17 cellular contexts compared by ENCODE assay signal in the genomic region with DNA sequence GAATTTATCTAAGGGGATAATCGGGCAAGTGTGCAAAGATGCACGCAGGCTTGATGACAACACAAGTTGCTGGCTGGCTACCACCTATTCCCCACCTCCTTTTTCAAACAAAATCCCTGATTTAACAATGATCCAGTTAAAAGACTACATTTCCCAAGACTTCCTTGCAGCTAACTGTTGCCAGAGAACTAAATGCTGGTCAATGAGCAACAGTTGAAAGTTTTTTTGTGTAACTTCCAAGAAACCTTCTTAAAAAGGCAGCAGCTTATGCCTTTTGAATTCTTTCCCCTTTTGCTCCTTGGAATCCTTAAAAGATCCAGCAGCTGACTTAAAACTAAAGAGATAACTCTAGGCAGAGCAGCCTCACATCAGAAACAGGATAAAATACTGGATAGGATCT. TPM values are rescaled to one million over a fixed set of nuclear protein-coding genes. Genes with fewer than 3 reads are reported as not detected.
DNase-seq lines count a peak whose midpoint lies in the region; ATAC-seq, FAIRE-seq and TF ChIP-seq lines count a peak whose summit lies in the region.
"Had no signal": no experiment of that assay in that cellular context is flagged by ENCODE, and none has a peak within 500 bp of the region (broad histone marks: within the 10 kb centered on the region; RNA-seq: fewer than 3 reads in every experiment).

No MANE protein-coding gene starts in this region.

- FAIRE-seq in urothelium cell line (lab: Jason Lieb, UNC), result peak; percentile 50

- no peak for ATAC-seq in GM19467 (IDR thresholded peaks at IDR 0.05; ENCODE audit: unreplicated experiment)
- ATAC-seq: CD8-positive, alpha-beta T cell had no signal

- no peaks in the 10 kb centered on the region for H3K27me3 ChIP-seq in GM23248 (replicated peaks; ENCODE audit: insufficient read depth)

- H3K4me2 ChIP-seq in GM23248 (ENCODE audit: unreplicated experiment), result no peak overlapping the region

- H2AFZ ChIP-seq in GM23248, result no peak overlapping the region

- no peaks in the 10 kb centered on the region for H3K9me3 ChIP-seq in GM23248 (ENCODE audit: low read depth)

- 91 to 98% methylated on average over 2 of the region's 2 CpGs for WGBS in GM23248 (ENCODE audit: low coverage in 1 of 2, low lambda C conversion rate in 2 of 2, missing lambda C conversion rate in 2 of 2), 2 experiments

- no peaks in the 10 kb centered on the region for H3K36me3 ChIP-seq in GM23248 (ENCODE audit: low read depth)

- no peaks in the 10 kb centered on the region for H3K79me2 ChIP-seq in GM23248 (ENCODE audit: insufficient read depth)

- DNase-seq in GM23248, result peak; percentile 57
- DNase-seq in astrocyte of the spinal cord (ENCODE audit: low read depth, low spot score), result peak; percentile 24
- peak; percentile 69 for DNase-seq in fibroblast of the aortic adventitia (ENCODE audit: low read depth)
- no peak for DNase-seq in urothelium cell line (ENCODE audit: low spot score)
- no peak for DNase-seq in AG08395 (ENCODE audit: low spot score)
- DNase-seq in AML-193 (lab: John Stamatoyannopoulos, UW), result no peak
- DNase-seq: CD8-positive, alpha-beta T cell; KBM-7; MV-4-11; NCI-H1417; NCI-H1930; NCI-H2171; NCI-H446; NK-92 treated with Interleukin-12 subunit alpha and Interleukin-12 subunit beta, amount 100 ng/mL, for 24 hours; RPMI8226; SIG-M5 had no signal

- no peaks in the 10 kb centered on the region for H3K9me2 ChIP-seq in GM23248 (ENCODE audit: insufficient read depth)

- in situ Hi-C loops in GM23248 (cut with MboI), result no loop called here
- in situ Hi-C loops in astrocyte of the spinal cord (cut with HindIII; ENCODE audit: low sequenced_read_pairs), result no loop called here

- no peaks in the 10 kb centered on the region for H3F3A ChIP-seq in GM23248 (ENCODE audit: insufficient read depth)

- no peak overlapping the region for H3K4me3 ChIP-seq in GM23248
- no peak overlapping the region for H3K4me3 ChIP-seq in astrocyte of the spinal cord (ENCODE audit: low read depth, low read length)
- no peak overlapping the region for H3K4me3 ChIP-seq in fibroblast of the aortic adventitia (ENCODE audit: low read depth, low read length)

- H3K4me1 ChIP-seq in GM23248 (ENCODE audit: insufficient read depth), result peaks cover 18% of the 10 kb centered on the region

- H3K9ac ChIP-seq in GM23248, result no peak overlapping the region

- H3K27ac ChIP-seq in GM23248, result no peak overlapping the region

- no peak for TF ChIP-seq CTCF in astrocyte of the spinal cord (IDR thresholded peaks at IDR 0.05; ENCODE audit: low read depth, low read length)
- no peak for TF ChIP-seq CTCF in fibroblast of the aortic adventitia (IDR thresholded peaks at IDR 0.05; ENCODE audit: insufficient read depth, low read length)

- no peaks in the 10 kb centered on the region for H4K20me1 ChIP-seq in GM23248 (ENCODE audit: insufficient read depth)

RNA-seq across cellular contexts. Expression of a gene that starts 38.6 kb away (rescaled TPM):
- total RNA-seq in GM23248 (2014; rRNA removed; shearing (Covaris generic)), result 2.0 and 3.1 TPM in 2 replicates
- 9.4 and 10.9 TPM in 2 replicates for polyA plus RNA-seq in GM23248 (2016; fragmentation: Nextera tagmentation; extraction: Ambion mirVana)
- 11.8 and 11.9 TPM in 2 replicates for total RNA-seq in fibroblast of the aortic adventitia (ENCODE audit: low replicate concordance)

RNA-seq across cellular contexts. Expression of a gene that starts 46.1 kb away (rescaled TPM):
- 38.4 and 70.3 TPM in 2 replicates for total RNA-seq in GM23248 (2014; rRNA removed; shearing (Covaris generic))
- polyA plus RNA-seq in GM23248 (2016; fragmentation: Nextera tagmentation; extraction: Ambion mirVana), result 116 and 125 TPM in 2 replicates
- total RNA-seq in fibroblast of the aortic adventitia (ENCODE audit: low replicate concordance), result 38.6 and 51.1 TPM in 2 replicates

RNA-seq across cellular contexts. Expression of a gene that starts 50.6 kb away (rescaled TPM):
- total RNA-seq in GM23248 (2014; rRNA removed; shearing (Covaris generic)), result 42.1 and 43.7 TPM in 2 replicates
- 61.6 and 68.5 TPM in 2 replicates for polyA plus RNA-seq in GM23248 (2016; fragmentation: Nextera tagmentation; extraction: Ambion mirVana)
- 10.1 and 442 TPM in 2 replicates for total RNA-seq in fibroblast of the aortic adventitia (ENCODE audit: low replicate concordance)
- total RNA-seq: CD8-positive, alpha-beta T cell had no signal

Comparison
In these comparisons a context has a peak if more than half of its experiments do, and no peak if none do; other contexts are left out.
1. DNase-seq: peak in GM23248 (single experiment), astrocyte of the spinal cord (single experiment) and fibroblast of the aortic adventitia (single experiment); none in urothelium cell line (single experiment), AG08395 (single experiment) and AML-193 (0 of 2).